ENCODE assay signal across 1 cellular context in the genomic region with DNA sequence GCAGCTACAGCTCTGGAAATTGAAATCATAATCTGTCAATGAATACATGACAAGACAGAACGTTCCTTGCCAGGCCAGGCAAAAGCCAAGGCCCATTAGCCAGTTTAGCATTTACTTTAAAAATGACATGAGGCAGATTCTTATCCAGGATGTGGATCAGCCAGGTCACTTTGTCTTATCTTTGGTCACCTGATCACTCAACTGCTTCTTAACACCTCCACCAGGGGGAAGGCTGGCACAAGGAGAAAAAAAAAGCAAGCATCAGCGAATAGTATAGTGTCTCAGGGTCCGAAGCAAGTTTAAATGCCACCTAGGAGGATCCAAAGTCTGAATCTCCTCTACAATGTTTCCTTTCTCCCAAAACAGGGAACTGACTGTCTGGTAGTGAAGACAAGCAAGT.
TF ChIP-seq lines count a peak whose summit lies in the region.

No MANE protein-coding gene starts in this region.

TF ChIP-seq in GM23338, 12 proteins besides CTCF, POLR2A, EP300 and RAD21 (continued from another document):
- TF ChIP-seq, protein P1, sequence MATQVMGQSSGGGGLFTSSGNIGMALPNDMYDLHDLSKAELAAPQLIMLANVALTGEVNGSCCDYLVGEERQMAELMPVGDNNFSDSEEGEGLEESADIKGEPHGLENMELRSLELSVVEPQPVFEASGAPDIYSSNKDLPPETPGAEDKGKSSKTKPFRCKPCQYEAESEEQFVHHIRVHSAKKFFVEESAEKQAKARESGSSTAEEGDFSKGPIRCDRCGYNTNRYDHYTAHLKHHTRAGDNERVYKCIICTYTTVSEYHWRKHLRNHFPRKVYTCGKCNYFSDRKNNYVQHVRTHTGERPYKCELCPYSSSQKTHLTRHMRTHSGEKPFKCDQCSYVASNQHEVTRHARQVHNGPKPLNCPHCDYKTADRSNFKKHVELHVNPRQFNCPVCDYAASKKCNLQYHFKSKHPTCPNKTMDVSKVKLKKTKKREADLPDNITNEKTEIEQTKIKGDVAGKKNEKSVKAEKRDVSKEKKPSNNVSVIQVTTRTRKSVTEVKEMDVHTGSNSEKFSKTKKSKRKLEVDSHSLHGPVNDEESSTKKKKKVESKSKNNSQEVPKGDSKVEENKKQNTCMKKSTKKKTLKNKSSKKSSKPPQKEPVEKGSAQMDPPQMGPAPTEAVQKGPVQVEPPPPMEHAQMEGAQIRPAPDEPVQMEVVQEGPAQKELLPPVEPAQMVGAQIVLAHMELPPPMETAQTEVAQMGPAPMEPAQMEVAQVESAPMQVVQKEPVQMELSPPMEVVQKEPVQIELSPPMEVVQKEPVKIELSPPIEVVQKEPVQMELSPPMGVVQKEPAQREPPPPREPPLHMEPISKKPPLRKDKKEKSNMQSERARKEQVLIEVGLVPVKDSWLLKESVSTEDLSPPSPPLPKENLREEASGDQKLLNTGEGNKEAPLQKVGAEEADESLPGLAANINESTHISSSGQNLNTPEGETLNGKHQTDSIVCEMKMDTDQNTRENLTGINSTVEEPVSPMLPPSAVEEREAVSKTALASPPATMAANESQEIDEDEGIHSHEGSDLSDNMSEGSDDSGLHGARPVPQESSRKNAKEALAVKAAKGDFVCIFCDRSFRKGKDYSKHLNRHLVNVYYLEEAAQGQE (IDR thresholded peaks at IDR 0.05; ENCODE audit: unreplicated experiment) = no peak
